ENCODE assay signal across 8 cellular contexts in the genomic region with DNA sequence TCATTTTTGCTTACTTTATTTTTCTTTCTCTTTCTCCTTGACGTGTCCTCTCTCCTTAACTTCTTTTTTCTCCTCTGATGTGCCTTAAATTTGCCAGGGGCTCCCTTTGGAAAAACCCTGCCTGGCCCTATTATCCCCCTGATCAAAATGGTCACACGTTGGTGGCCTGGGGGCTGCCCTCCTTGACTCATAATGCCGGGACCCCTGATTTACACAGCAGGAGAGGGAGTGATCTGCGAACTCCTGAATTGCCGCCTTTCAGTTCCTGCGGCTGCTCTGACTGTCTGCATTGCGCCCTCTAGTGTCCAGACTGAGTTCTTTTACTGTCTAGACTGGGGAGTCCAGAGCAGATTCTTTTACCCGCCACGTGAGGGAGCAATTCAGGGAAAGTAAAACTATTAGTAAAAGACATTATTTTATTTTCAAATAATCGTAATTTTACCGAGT.
DNase-seq lines count a peak whose midpoint lies in the region; ATAC-seq lines count a peak whose summit lies in the region.

No MANE protein-coding gene starts in this region.

- no peaks in the 10 kb centered on the region for H3K9me3 Mint-ChIP-seq in stimulated activated effector memory CD8-positive, alpha-beta T cell treated with anti-CD3 and anti-CD28 coated beads, Interleukin-12 subunit alpha, Interleukin-12 subunit beta, amount 100 ng/mL, for 72 hours

- no peaks in the 10 kb centered on the region for H3K9me3 ChIP-seq in NT2/D1 (ENCODE audit: insufficient read depth, low read length)
- H3K9me3 ChIP-seq in muscle layer of duodenum (ENCODE audit: control insufficient read depth in 1 of 2, low read length in 2 of 2): no peaks in the 10 kb centered on the region

- no peak overlapping the region for H3K27ac ChIP-seq in muscle layer of duodenum (ENCODE audit: low read length)

- peak; percentile 77 for ATAC-seq in GM21447 (IDR thresholded peaks at IDR 0.05; ENCODE audit: unreplicated experiment)
- peak; percentile 77 for ATAC-seq in stimulated activated effector memory CD8-positive, alpha-beta T cell treated with anti-CD3 and anti-CD28 coated beads, Interleukin-12 subunit alpha, Interleukin-12 subunit beta, amount 100 ng/mL, for 72 hours

- DNase-seq in DMS153 (lab: John Stamatoyannopoulos, UW) (peak; percentile 77), HUDEP-2 (lab: John Stamatoyannopoulos, UW; ENCODE audit: unreplicated experiment in 76 of 76) (peak in 73 of 76 experiments; percentile 9 to 86 (median 64)), NT2/D1 (ENCODE audit: low read depth, low spot score) (peak; percentile 77), epidermal melanocyte (ENCODE audit: insufficient read length, low spot score) (peak; percentile 50)
- DNase-seq in activated CD8-positive, alpha-beta memory T cell treated with anti-CD3 and anti-CD28 coated beads, Interleukin-2, amount 50 U/mL, for 24 hours (ENCODE audit: extremely low read depth): peak; percentile 68
- peak; percentile 75 to 89 for DNase-seq in stimulated activated effector memory CD8-positive, alpha-beta T cell treated with anti-CD3 and anti-CD28 coated beads, Interleukin-12 subunit alpha, Interleukin-12 subunit beta, amount 100 ng/mL, for 72 hours (ENCODE audit: low spot score in 2 of 2)

- H3K36me3 ChIP-seq in NT2/D1 (ENCODE audit: insufficient read depth, insufficient read length, low read length) (no peaks in the 10 kb centered on the region), muscle layer of duodenum (ENCODE audit: control insufficient read depth in 1 of 2, insufficient read depth in 2 of 2, low read length in 2 of 2) (no peaks in the 10 kb centered on the region)

- H3K4me3 Mint-ChIP-seq in stimulated activated effector memory CD8-positive, alpha-beta T cell treated with anti-CD3 and anti-CD28 coated beads, Interleukin-12 subunit alpha, Interleukin-12 subunit beta, amount 100 ng/mL, for 72 hours: peak overlapping the region; percentile 94

- peak overlapping the region; percentile 17 for H3K9ac ChIP-seq in NT2/D1 (ENCODE audit: insufficient read length, low read depth)

- H3K4me1 ChIP-seq in NT2/D1 (ENCODE audit: insufficient read depth, insufficient read length): no peaks in the 10 kb centered on the region
- peaks cover 0 to 5% of the 10 kb centered on the region in 2 donors for H3K4me1 ChIP-seq in muscle layer of duodenum (ENCODE audit: control insufficient read depth in 1 of 2, insufficient read depth in 2 of 2, low read length in 2 of 2)

- H3K4me3 ChIP-seq in NT2/D1 (ENCODE audit: insufficient read length, low read depth) (no peak overlapping the region), muscle layer of duodenum (ENCODE audit: low read depth in 1 of 2, low read length in 2 of 2) (peak overlapping the region; percentile 41 to 61)

- H3K4me1 Mint-ChIP-seq in stimulated activated effector memory CD8-positive, alpha-beta T cell treated with anti-CD3 and anti-CD28 coated beads, Interleukin-12 subunit alpha, Interleukin-12 subunit beta, amount 100 ng/mL, for 72 hours: peaks cover 77% of the 10 kb centered on the region

- H3K36me3 Mint-ChIP-seq in stimulated activated effector memory CD8-positive, alpha-beta T cell treated with anti-CD3 and anti-CD28 coated beads, Interleukin-12 subunit alpha, Interleukin-12 subunit beta, amount 100 ng/mL, for 72 hours: peaks cover 25% of the 10 kb centered on the region

- H3K27me3 ChIP-seq in NT2/D1 (ENCODE audit: insufficient read depth, insufficient read length) (peaks cover 10% of the 10 kb centered on the region), muscle layer of duodenum (ENCODE audit: low read depth, low read length) (peaks cover 3% of the 10 kb centered on the region)

- peak overlapping the region; percentile 98 for H3K27ac Mint-ChIP-seq in stimulated activated effector memory CD8-positive, alpha-beta T cell treated with anti-CD3 and anti-CD28 coated beads, Interleukin-12 subunit alpha, Interleukin-12 subunit beta, amount 100 ng/mL, for 72 hours
